ENCODE assay signal across 8 cellular contexts in genomic region chr3:150603888-150604319, GRCh38.
DNase-seq lines count a peak whose midpoint lies in the region.

No MANE protein-coding gene starts in this region.

- H3K9ac ChIP-seq in subcutaneous abdominal adipose tissue (ENCODE audit: low read length in 5 of 5), result peak overlapping the region; percentile 87 to 97 (median 96)

- H3K27me3 ChIP-seq in subcutaneous abdominal adipose tissue (ENCODE audit: control insufficient read depth in 5 of 5, insufficient read depth in 4 of 5, low read length in 5 of 5), result no peaks in the 10 kb centered on the region

- DNase-seq in DMS53 treated with DMSO at 0.1 percent for 48 hours (lab: John Stamatoyannopoulos, UW; ENCODE audit: unreplicated experiment) (peak; percentile 34), HuH-7.5 (ENCODE audit: low spot score) (peak; percentile 27), kidney glomerular epithelial cell (lab: John Stamatoyannopoulos, UW) (peak; percentile 53), SW 1271 (lab: John Stamatoyannopoulos, UW) (no peak), NCI-H187 (lab: John Stamatoyannopoulos, UW) (no peak)
- no peak for DNase-seq in activated CD4-positive, alpha-beta T cell treated with anti-CD3 and anti-CD28 coated beads, Interleukin-2, amount 50 U/mL, for 4 hours

- no peaks in the 10 kb centered on the region for H3K9me3 ChIP-seq in subcutaneous abdominal adipose tissue (ENCODE audit: control insufficient read depth in 5 of 5, low read length in 5 of 5)

- peak overlapping the region; percentile 70 to 95 (median 94) for H3K4me3 ChIP-seq in subcutaneous abdominal adipose tissue (ENCODE audit: low read depth in 1 of 5, low read length in 5 of 5)

- H3K36me3 ChIP-seq in subcutaneous abdominal adipose tissue (ENCODE audit: control insufficient read depth in 5 of 5, insufficient read depth in 5 of 5, low read length in 5 of 5), result no peaks in the 10 kb centered on the region

- peak overlapping the region; percentile 92 for H3K27ac ChIP-seq in angular gyrus (ENCODE audit: low read depth, low read length)
- H3K27ac ChIP-seq in subcutaneous abdominal adipose tissue (ENCODE audit: low read depth, low read length), result peak overlapping the region; percentile 96

- H3K4me1 ChIP-seq in subcutaneous abdominal adipose tissue (ENCODE audit: control insufficient read depth in 5 of 5, insufficient read depth in 5 of 5, low read length in 5 of 5), result peaks cover 6 to 26% (median 20%) of the 10 kb centered on the region in 5 donors

Comparison
In these comparisons a context has a peak if more than half of its experiments do, and no peak if none do; other contexts are left out.
1. DNase-seq: peak in DMS53 treated with DMSO at 0.1 percent for 48 hours (single experiment), HuH-7.5 (single experiment) and kidney glomerular epithelial cell (single experiment); none in SW 1271 (0 of 2), activated CD4-positive, alpha-beta T cell treated with anti-CD3 and anti-CD28 coated beads, Interleukin-2, amount 50 U/mL, for 4 hours (0 of 2) and NCI-H187 (0 of 2).